10 cellular contexts compared by ENCODE assay signal in the genomic region with DNA sequence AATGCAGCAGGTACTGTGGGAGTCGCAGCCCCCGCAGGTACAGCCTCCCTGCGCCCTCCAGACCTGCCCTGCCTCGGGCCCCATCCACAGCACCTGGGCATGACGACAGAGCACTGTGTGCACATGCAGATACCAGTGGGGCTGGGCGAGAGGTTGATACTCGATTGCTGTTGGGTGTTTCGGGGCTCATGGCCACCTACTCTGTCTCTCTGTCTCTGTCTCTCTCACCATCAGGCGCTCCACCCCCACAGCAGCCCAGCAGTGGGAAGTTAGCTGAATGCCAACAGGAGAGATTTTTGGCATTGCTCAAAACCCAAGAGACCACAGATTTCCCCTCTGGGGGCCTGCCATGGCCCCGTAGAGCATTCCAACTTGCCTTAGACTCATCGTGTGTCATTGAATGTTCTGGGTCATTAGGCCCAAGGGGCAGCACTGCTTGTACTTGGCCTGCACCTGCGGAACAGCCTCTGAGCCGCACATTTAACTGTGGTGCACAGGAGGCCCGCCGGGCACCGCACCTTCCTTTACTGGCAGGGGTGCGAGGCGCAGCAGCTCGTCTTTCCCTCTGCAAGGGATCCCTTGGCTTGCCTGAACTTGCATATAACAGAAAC. TPM values are rescaled to one million over a fixed set of nuclear protein-coding genes. Genes with fewer than 3 reads are reported as not detected.
DNase-seq lines count a peak whose midpoint lies in the region; ATAC-seq and TF ChIP-seq lines count a peak whose summit lies in the region.
"Had no signal": no experiment of that assay in that cellular context is flagged by ENCODE, and none has a peak within 500 bp of the region (broad histone marks: within the 10 kb centered on the region; RNA-seq: fewer than 3 reads in every experiment).

No MANE protein-coding gene starts in this region.

- no peaks in the 10 kb centered on the region for H3K27me3 ChIP-seq in fibroblast of lung (ENCODE audit: control insufficient read depth, insufficient read depth, low read length)
- H3K27me3 ChIP-seq: testis had no signal

- peaks cover 2% of the 10 kb centered on the region for H3K4me1 ChIP-seq in fibroblast of lung (ENCODE audit: control insufficient read depth, extremely low read depth, insufficient read depth, low read length)
- H3K4me1 ChIP-seq: testis had no signal

- H3K9me3 ChIP-seq in fibroblast of lung (ENCODE audit: control insufficient read depth, insufficient read depth, low read depth, low read length), result no peaks in the 10 kb centered on the region
- H3K9me3 ChIP-seq: testis had no signal

- no peaks in the 10 kb centered on the region for H3K36me3 ChIP-seq in fibroblast of lung (ENCODE audit: control insufficient read depth, insufficient read depth, low read length)

- H3K79me2 ChIP-seq in fibroblast of lung (ENCODE audit: control insufficient read depth, insufficient read depth, low read length), result no peaks in the 10 kb centered on the region

- no peak for ATAC-seq in HG03439 (IDR thresholded peaks at IDR 0.05; ENCODE audit: unreplicated experiment)
- ATAC-seq: activated naive CD8-positive, alpha-beta T cell treated with anti-CD3 and anti-CD28 coated beads, Interleukin-2, amount 50 U/mL, for 24 hours had no signal

- no peak overlapping the region for H3K9ac ChIP-seq in fibroblast of lung (ENCODE audit: insufficient read depth, low read length)

- H2AFZ ChIP-seq in fibroblast of lung (ENCODE audit: low read length), result no peak overlapping the region

- H3K27ac ChIP-seq in fibroblast of lung (ENCODE audit: insufficient read depth, low read length) (no peak overlapping the region), substantia nigra (ENCODE audit: low read depth, low read length, poor library complexity, severe bottlenecking) (peak overlapping the region; percentile 45)
- H3K27ac ChIP-seq: testis had no signal

- no peak overlapping the region for H3K4me3 ChIP-seq in fibroblast of lung (replicated peaks in 1 of 4; ENCODE audit: control extremely low read depth in 1 of 4, insufficient read depth in 1 of 4, low read depth in 3 of 4, low read length in 4 of 4)
- H3K4me3 ChIP-seq: testis had no signal

- no peak overlapping the region for H3K4me2 ChIP-seq in fibroblast of lung (ENCODE audit: extremely low read depth, insufficient read depth, low read length)

- peak; percentile 51 for DNase-seq in H4 (ENCODE audit: low spot score)
- peak; percentile 48 for DNase-seq in SW480 (ENCODE audit: low spot score)
- DNase-seq in fibroblast of lung (ENCODE audit: low read depth in 2 of 2), result peak; percentile 77 to 91
- DNase-seq in substantia nigra (lab: John Stamatoyannopoulos, UW), result no peak
- DNase-seq in activated naive CD4-positive, alpha-beta T cell treated with Interleukin-2 at 50 U/mL for 16 hours, result no peak
- no peak for DNase-seq in NCI-H128 (lab: John Stamatoyannopoulos, UW; ENCODE audit: unreplicated experiment)
- DNase-seq: activated CD8-positive, alpha-beta memory T cell treated with anti-CD3 and anti-CD28 coated beads, Interleukin-2, amount 50 U/mL, for 48 hours had no signal

- no peaks in the 10 kb centered on the region for H4K20me1 ChIP-seq in fibroblast of lung (ENCODE audit: control insufficient read depth, extremely low read depth, insufficient read depth, low read length)

- TF ChIP-seq CTCF in fibroblast of lung (conservative IDR thresholded peaks at IDR 0.05 in 1 of 2, IDR thresholded peaks at IDR 0.05 in 1 of 2; ENCODE audit: low read depth in 1 of 2, low read length in 2 of 2), result no peak

RNA-seq across cellular contexts. Expression of a gene that starts 18.8 kb away (rescaled TPM):
- 4.3 and 6.1 TPM in 2 replicates for total RNA-seq in H4 (2014; rRNA removed; shearing (Covaris generic))
- 1.5 and 1.7 TPM in 2 replicates for total RNA-seq in fibroblast of lung
- 0.32 and 0.81 TPM in 2 replicates for polyA plus RNA-seq in fibroblast of lung
- 0.98 and 1.7 TPM in 2 replicates for polyA plus RNA-seq in fibroblast of lung (2012)
- 1.7 TPM in 1 of 2 replicates, not detected in the other for polyA minus RNA-seq in fibroblast of lung (ENCODE audit: low replicate concordance)

RNA-seq across cellular contexts. Expression of a gene that starts 41.7 kb away (rescaled TPM):
- 0.10 and 0.35 TPM in 2 replicates for total RNA-seq in H4 (2014; rRNA removed; shearing (Covaris generic))
- 0.26 and 0.33 TPM in 2 replicates for total RNA-seq in fibroblast of lung
- 0.05 and 0.09 TPM in 2 replicates for polyA plus RNA-seq in fibroblast of lung
- polyA plus RNA-seq in fibroblast of lung (2012), result 0.08 and 0.14 TPM in 2 replicates
- polyA minus RNA-seq in fibroblast of lung (ENCODE audit: low replicate concordance), result 0.26 TPM in 1 of 2 replicates, not detected in the other

Comparison
In these comparisons a context has a peak if more than half of its experiments do, and no peak if none do; other contexts are left out.
1. DNase-seq: peak in H4 (single experiment), SW480 (single experiment) and fibroblast of lung (2 of 2); none in substantia nigra (0 of 49), activated naive CD4-positive, alpha-beta T cell treated with Interleukin-2 at 50 U/mL for 16 hours (single experiment) and NCI-H128 (single experiment).